Comparison of ENCODE assay signal across 12 cellular contexts in the genomic region with DNA sequence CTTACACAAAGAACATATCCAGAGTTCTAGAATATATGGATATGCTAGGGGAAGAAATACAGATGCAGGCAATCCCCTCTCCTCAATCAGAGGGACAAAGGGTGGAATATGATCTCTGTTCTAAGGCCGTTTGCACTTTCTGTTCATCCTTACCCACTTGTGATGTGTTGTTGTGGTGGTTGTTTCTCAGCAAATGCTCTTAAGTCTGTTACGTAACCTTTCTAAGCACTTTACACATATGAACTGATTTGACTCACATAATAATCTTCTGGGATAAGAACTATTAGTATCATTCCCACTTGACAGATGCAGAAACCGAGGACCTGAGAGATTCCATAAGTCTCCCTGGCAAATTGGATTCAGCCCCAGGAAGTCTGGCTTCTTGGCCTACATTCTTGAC. TPM values are rescaled to one million over a fixed set of nuclear protein-coding genes. Genes with fewer than 3 reads are reported as not detected.
A peak's percentile ranks its signal among the peaks of the same experiment; 100 is the strongest.
DNase-seq lines count a peak whose midpoint lies in the region; ATAC-seq and TF ChIP-seq lines count a peak whose summit lies in the region.
"Had no signal": no experiment of that assay in that cellular context is flagged by ENCODE, and none has a peak within 500 bp of the region (broad histone marks: within the 10 kb centered on the region; RNA-seq: fewer than 3 reads in every experiment).

No MANE protein-coding gene starts in this region.

- H3K4me3 Mint-ChIP-seq in activated T-cell treated with anti-CD3 and anti-CD28 coated beads, Interleukin-2, amount 50 U/mL, for 72 hours = peak overlapping the region; percentile 67 to 82
- peak overlapping the region; percentile 42 for H3K4me3 Mint-ChIP-seq in activated CD8-positive, alpha-beta T cell treated with anti-CD3 and anti-CD28 coated beads, Interleukin-2, amount 10 ng/mL, durations not matched to agents 7 days and 5 days

- no peak overlapping the region for H3K4me3 ChIP-seq in upper lobe of right lung

- H3K27me3 Mint-ChIP-seq in activated T-cell treated with anti-CD3 and anti-CD28 coated beads, Interleukin-2, amount 50 U/mL, for 72 hours (ENCODE audit: low read depth) = no peaks in the 10 kb centered on the region
- no peaks in the 10 kb centered on the region for H3K27me3 Mint-ChIP-seq in activated CD8-positive, alpha-beta T cell treated with anti-CD3 and anti-CD28 coated beads, Interleukin-2, amount 10 ng/mL, durations not matched to agents 7 days and 5 days (ENCODE audit: low read depth)

- H3K4me1 ChIP-seq in upper lobe of right lung = peaks cover 12% of the 10 kb centered on the region

- H3K27ac Mint-ChIP-seq in activated T-cell treated with anti-CD3 and anti-CD28 coated beads, Interleukin-2, amount 50 U/mL, for 72 hours = peak overlapping the region; percentile 3
- peak overlapping the region; percentile 88 for H3K27ac Mint-ChIP-seq in activated CD8-positive, alpha-beta T cell treated with anti-CD3 and anti-CD28 coated beads, Interleukin-2, amount 10 ng/mL, durations not matched to agents 7 days and 5 days

- no peak for DNase-seq in activated T-cell treated with anti-CD3 and anti-CD28 coated beads, Interleukin-2, amount 50 U/mL, for 72 hours
- DNase-seq in activated T-cell treated with anti-CD3 and anti-CD28 coated beads, Interleukin-2, amount 50 U/mL, for 1 hour = no peak
- no peak for DNase-seq in activated CD8-positive, alpha-beta T cell treated with anti-CD3 and anti-CD28 coated beads, Interleukin-2, amount 10 ng/mL, durations not matched to agents 7 days and 5 days
- DNase-seq in iris pigment epithelial cell (ENCODE audit: low read depth) = peak; percentile 43
- no peak for DNase-seq in upper lobe of right lung
- no peak for DNase-seq in epidermal melanocyte (ENCODE audit: insufficient read length, low spot score)
- DNase-seq: DND-41, NCI-H2029 treated with DMSO at 0.1 percent for 48 hours, posterior cingulate gyrus had no signal

- intact Hi-C loops in upper lobe of right lung (cut with DNase I) = no loop called here

- H3K9me3 Mint-ChIP-seq in activated T-cell treated with anti-CD3 and anti-CD28 coated beads, Interleukin-2, amount 50 U/mL, for 72 hours = no peaks in the 10 kb centered on the region
- H3K9me3 Mint-ChIP-seq in activated CD8-positive, alpha-beta T cell treated with anti-CD3 and anti-CD28 coated beads, Interleukin-2, amount 10 ng/mL, durations not matched to agents 7 days and 5 days (ENCODE audit: insufficient read depth) = no peaks in the 10 kb centered on the region

- POLR2A ChIA-PET in activated CD8-positive, alpha-beta T cell treated with anti-CD3 and anti-CD28 coated beads, Interleukin-2, amount 10 ng/mL, durations not matched to agents 7 days and 5 days (lab: Charles Lee) = interaction anchor here (1.9 kb wide), 1 partner anchor 82 kb away, joined by 6 read pairs; a partner anchor contains a TSS

- TF ChIP-seq CTCF in upper lobe of right lung (IDR thresholded peaks at IDR 0.05) = no peak

- no peak for ATAC-seq in activated T-cell treated with anti-CD3 and anti-CD28 coated beads, Interleukin-2, amount 50 U/mL, for 72 hours (replicated peaks in 1 of 2)
- ATAC-seq in activated CD8-positive, alpha-beta T cell treated with anti-CD3 and anti-CD28 coated beads, Interleukin-2, amount 10 ng/mL, durations not matched to agents 7 days and 5 days = no peak
- ATAC-seq in upper lobe of right lung (peak; percentile 19), GM18868 (IDR thresholded peaks at IDR 0.05; ENCODE audit: unreplicated experiment) (no peak), GM18870 (IDR thresholded peaks at IDR 0.05; ENCODE audit: unreplicated experiment) (no peak)
- ATAC-seq: Right ventricle myocardium inferior had no signal

- H3K36me3 ChIP-seq in upper lobe of right lung = no peaks in the 10 kb centered on the region

- CTCF ChIA-PET in activated CD8-positive, alpha-beta T cell treated with anti-CD3 and anti-CD28 coated beads, Interleukin-2, amount 10 ng/mL, durations not matched to agents 7 days and 5 days (lab: Charles Lee) = interaction anchor here (0.7 to 4.2 kb wide), 13 partner anchors 10 to 627 kb away, joined by 3 to 50 read pairs (median 5); a partner anchor contains a TSS

- H3K27ac ChIP-seq in upper lobe of right lung = no peak overlapping the region

- peaks cover 56% of the 10 kb centered on the region for H3K4me1 Mint-ChIP-seq in activated T-cell treated with anti-CD3 and anti-CD28 coated beads, Interleukin-2, amount 50 U/mL, for 72 hours (ENCODE audit: low read depth)
- H3K4me1 Mint-ChIP-seq in activated CD8-positive, alpha-beta T cell treated with anti-CD3 and anti-CD28 coated beads, Interleukin-2, amount 10 ng/mL, durations not matched to agents 7 days and 5 days (ENCODE audit: low read depth) = peaks cover 38% of the 10 kb centered on the region

- H3K9me3 ChIP-seq in upper lobe of right lung = no peaks in the 10 kb centered on the region

- no peaks in the 10 kb centered on the region for H3K27me3 ChIP-seq in upper lobe of right lung

- H3K36me3 Mint-ChIP-seq in activated T-cell treated with anti-CD3 and anti-CD28 coated beads, Interleukin-2, amount 50 U/mL, for 72 hours (ENCODE audit: insufficient read depth in 2 of 2) = no peaks in the 10 kb centered on the region
- H3K36me3 Mint-ChIP-seq in activated CD8-positive, alpha-beta T cell treated with anti-CD3 and anti-CD28 coated beads, Interleukin-2, amount 10 ng/mL, durations not matched to agents 7 days and 5 days (ENCODE audit: low read depth) = no peaks in the 10 kb centered on the region

RNA-seq across cellular contexts. Expression of a gene that starts 40.5 kb away (rescaled TPM):
- 10 to 100 TPM; 38.0 to 38.9 TPM for total RNA-seq in activated T-cell treated with anti-CD3 and anti-CD28 coated beads, Interleukin-2, amount 50 U/mL, for 72 hours
- 10 to 100 TPM; 29.7 to 29.8 TPM for total RNA-seq in activated CD8-positive, alpha-beta T cell treated with anti-CD3 and anti-CD28 coated beads, Interleukin-2, amount 10 ng/mL, durations not matched to agents 7 days and 5 days
- total RNA-seq in upper lobe of right lung = 75.0 TPM

RNA-seq across cellular contexts. Expression of a gene that starts 46.2 kb away (rescaled TPM):
- 1 to 10 TPM in 1 of 2 donors, under 1 TPM in 1; 0.60 to 2.7 TPM for total RNA-seq in activated T-cell treated with anti-CD3 and anti-CD28 coated beads, Interleukin-2, amount 50 U/mL, for 72 hours
- 1 to 10 TPM in 1 of 2 experiments, under 1 TPM in 1; 0.60 to 1.6 TPM for total RNA-seq in activated CD8-positive, alpha-beta T cell treated with anti-CD3 and anti-CD28 coated beads, Interleukin-2, amount 10 ng/mL, durations not matched to agents 7 days and 5 days
- 3.6 TPM for total RNA-seq in upper lobe of right lung

RNA-seq across cellular contexts. Expression of a gene that starts 56.6 kb away (rescaled TPM):
- total RNA-seq in activated T-cell treated with anti-CD3 and anti-CD28 coated beads, Interleukin-2, amount 50 U/mL, for 72 hours = 1 to 10 TPM in 1 of 2 donors, under 1 TPM in 1; 0.24 to 1.9 TPM
- 1 to 10 TPM in 1 of 2 experiments, not detected in 1; 1.3 TPM for total RNA-seq in activated CD8-positive, alpha-beta T cell treated with anti-CD3 and anti-CD28 coated beads, Interleukin-2, amount 10 ng/mL, durations not matched to agents 7 days and 5 days
- not detected for total RNA-seq in upper lobe of right lung
- total RNA-seq: Right ventricle myocardium inferior had no signal
